ENCODE assay signal across 14 cellular contexts in genomic region chr21:34023691-34024381, GRCh38. TPM values are rescaled to one million over a fixed set of nuclear protein-coding genes. Genes with fewer than 3 reads are reported as not detected.
DNase-seq lines count a peak whose midpoint lies in the region; ATAC-seq and TF ChIP-seq lines count a peak whose summit lies in the region.
"Had no signal": no experiment of that assay in that cellular context is flagged by ENCODE, and none has a peak within 500 bp of the region (broad histone marks: within the 10 kb centered on the region; RNA-seq: fewer than 3 reads in every experiment).

No MANE protein-coding gene starts in this region.

- H3K27ac ChIP-seq in DND-41 (ENCODE audit: low read length): peak overlapping the region; percentile 73
- H3K27ac ChIP-seq in naive thymus-derived CD4-positive, alpha-beta T cell (ENCODE audit: low read depth, low read length): no peak overlapping the region
- H3K27ac ChIP-seq: PC-9 had no signal

- no peaks in the 10 kb centered on the region for H3K27me3 ChIP-seq in DND-41 (ENCODE audit: insufficient read depth, low read length, poor library complexity)
- H3K27me3 ChIP-seq in naive thymus-derived CD4-positive, alpha-beta T cell (ENCODE audit: control insufficient read depth in 2 of 2, insufficient read depth in 2 of 2, low read length in 2 of 2): no peaks in the 10 kb centered on the region

- H3K9ac ChIP-seq in DND-41 (ENCODE audit: low read depth, low read length): no peak overlapping the region

- H3K9me3 Mint-ChIP-seq in central memory CD8-positive, alpha-beta T cell: no peaks in the 10 kb centered on the region
- H3K9me3 Mint-ChIP-seq in naive thymus-derived CD4-positive, alpha-beta T cell: peaks cover 0 to 8% (median 0%) of the 10 kb centered on the region in 11 donors

- ATAC-seq in DND-41 (ENCODE audit: insufficient read depth, low read depth) (peak; percentile 40), HG02571 (IDR thresholded peaks at IDR 0.05; ENCODE audit: unreplicated experiment) (no peak)
- ATAC-seq in central memory CD8-positive, alpha-beta T cell (replicated peaks; ENCODE audit: extremely low read depth, poor library complexity, severe bottlenecking): peak; percentile 46
- peak; percentile 23 for ATAC-seq in naive thymus-derived CD4-positive, alpha-beta T cell
- ATAC-seq: SK-N-SH treated with all-trans-retinoic acid at 6 μM for 48 hours had no signal

- CTCF ChIA-PET in naive thymus-derived CD4-positive, alpha-beta T cell (lab: Charles Lee): interaction anchor here (0.8 to 2.4 kb wide), 2 partner anchors 99 to 230 kb away, joined by 3 to 9 read pairs; no protein-coding TSS in a partner anchor

- intact Hi-C loops in naive thymus-derived CD4-positive, alpha-beta T cell (cut with micrococcal nuclease): loop anchor here in 1 of 2 donors (5.0 kb wide), 2 partner anchors 47 to 77 kb away; no protein-coding TSS in a partner anchor

- H2AFZ ChIP-seq in DND-41 (ENCODE audit: low read depth, low read length): no peak overlapping the region
- H2AFZ ChIP-seq: PC-9 had no signal

- H4K20me1 ChIP-seq in DND-41 (ENCODE audit: insufficient read depth, low read length): no peaks in the 10 kb centered on the region

- DNase-seq in DND-41: peak; percentile 64
- DNase-seq in LNCaP clone FGC (ENCODE audit: low read depth): peak; percentile 64
- no peak for DNase-seq in central memory CD8-positive, alpha-beta T cell (ENCODE audit: low spot score in 2 of 2)
- no peak for DNase-seq in naive thymus-derived CD4-positive, alpha-beta T cell
- DNase-seq in NCI-H1417 (lab: John Stamatoyannopoulos, UW): no peak
- no peak for DNase-seq in cortex of kidney (lab: John Stamatoyannopoulos, UW)
- DNase-seq in NCI-H187 treated with DMSO at 0.1 percent for 48 hours (lab: John Stamatoyannopoulos, UW): no peak
- DNase-seq: NCI-H1436, NCI-H2081 treated with DMSO at 0.1 percent for 48 hours, NCI-H526 treated with DMSO at 0.1 percent for 48 hours, PC-9, Right ventricle myocardium superior had no signal

- POLR2A ChIA-PET in naive thymus-derived CD4-positive, alpha-beta T cell (lab: Charles Lee): interaction anchor here (0.5 to 1.6 kb wide), 4 partner anchors 8 to 86 kb away, joined by 3 to 4 read pairs (median 4); no protein-coding TSS in a partner anchor

- no peaks in the 10 kb centered on the region for H3K79me2 ChIP-seq in DND-41 (ENCODE audit: insufficient read depth, low read length)

- peaks cover 17% of the 10 kb centered on the region for H3K4me1 Mint-ChIP-seq in central memory CD8-positive, alpha-beta T cell
- H3K4me1 Mint-ChIP-seq in naive thymus-derived CD4-positive, alpha-beta T cell: peaks cover 10 to 28% (median 19%) of the 10 kb centered on the region in 7 donors

- peaks cover 5% of the 10 kb centered on the region for H3K9me3 ChIP-seq in DND-41 (ENCODE audit: insufficient read depth, low read length, severe bottlenecking)
- peaks cover 0 to 5% (median 0%) of the 10 kb centered on the region in 3 experiments for H3K9me3 ChIP-seq in naive thymus-derived CD4-positive, alpha-beta T cell (ENCODE audit: control insufficient read depth in 2 of 3, low read length in 3 of 3)

- no peak overlapping the region for H3K4me3 ChIP-seq in DND-41 (ENCODE audit: low read depth in 1 of 2, low read length in 2 of 2)
- H3K4me3 ChIP-seq in LNCaP clone FGC (ENCODE audit: low read depth, low read length): no peak overlapping the region
- H3K4me3 ChIP-seq in naive thymus-derived CD4-positive, alpha-beta T cell (ENCODE audit: low read length): no peak overlapping the region
- H3K4me3 ChIP-seq: PC-9 had no signal

- no peaks in the 10 kb centered on the region for H3K27me3 Mint-ChIP-seq in central memory CD8-positive, alpha-beta T cell
- H3K27me3 Mint-ChIP-seq in naive thymus-derived CD4-positive, alpha-beta T cell: no peaks in the 10 kb centered on the region

- TF ChIP-seq CTCF in DND-41 (IDR thresholded peaks at IDR 0.05; ENCODE audit: borderline replicate concordance, extremely low read depth, low read length, poor library complexity, severe bottlenecking): no peak
- no peak for TF ChIP-seq CTCF in LNCaP clone FGC (IDR thresholded peaks at IDR 0.05; ENCODE audit: control insufficient read depth, extremely low read depth, insufficient read depth)

- no peak overlapping the region for H3K4me3 Mint-ChIP-seq in central memory CD8-positive, alpha-beta T cell
- no peak overlapping the region for H3K4me3 Mint-ChIP-seq in naive thymus-derived CD4-positive, alpha-beta T cell

- H3K4me1 ChIP-seq in DND-41 (ENCODE audit: insufficient read depth, low read length): peaks cover 71% of the 10 kb centered on the region
- H3K4me1 ChIP-seq in naive thymus-derived CD4-positive, alpha-beta T cell (ENCODE audit: control insufficient read depth in 2 of 2, insufficient read depth in 2 of 2, low read length in 2 of 2): peaks cover 13 to 26% of the 10 kb centered on the region in 2 donors

- no peaks in the 10 kb centered on the region for H3K36me3 Mint-ChIP-seq in central memory CD8-positive, alpha-beta T cell (ENCODE audit: insufficient read depth)
- H3K36me3 Mint-ChIP-seq in naive thymus-derived CD4-positive, alpha-beta T cell: peaks cover 0 to 7% (median 0%) of the 10 kb centered on the region in 5 donors

- no peak overlapping the region for H3K27ac Mint-ChIP-seq in central memory CD8-positive, alpha-beta T cell (ENCODE audit: low read depth)
- no peak overlapping the region for H3K27ac Mint-ChIP-seq in naive thymus-derived CD4-positive, alpha-beta T cell

- H3K4me2 ChIP-seq in DND-41 (ENCODE audit: insufficient read depth, low read length): peak overlapping the region; percentile 8; the same call in 1 of the 2 replicates
- H3K4me2 ChIP-seq: PC-9 had no signal

- no peaks in the 10 kb centered on the region for H3K36me3 ChIP-seq in DND-41 (ENCODE audit: insufficient read depth, low read length)
- no peaks in the 10 kb centered on the region for H3K36me3 ChIP-seq in naive thymus-derived CD4-positive, alpha-beta T cell (ENCODE audit: control insufficient read depth in 2 of 3, insufficient read depth in 3 of 3, low read length in 3 of 3)

RNA-seq across cellular contexts. Expression of gene MRPS6, which starts 49.5 kb away (rescaled TPM):
- 10 to 100 TPM; 25.5 to 92.7 (median 87.9) TPM for total RNA-seq in naive thymus-derived CD4-positive, alpha-beta T cell
- polyA plus RNA-seq in naive thymus-derived CD4-positive, alpha-beta T cell: 100 to 1,000 TPM; 183 to 193 TPM

RNA-seq across cellular contexts. Expression of gene SLC5A3, which starts 49.5 kb away (rescaled TPM):
- total RNA-seq in naive thymus-derived CD4-positive, alpha-beta T cell: 10 to 100 TPM in 3 of 5 experiments, 1 to 10 TPM in 2; 8.8 to 45.5 (median 34.0) TPM
- 1 to 10 TPM; 1.8 to 2.1 TPM for polyA plus RNA-seq in naive thymus-derived CD4-positive, alpha-beta T cell

Comparison
In these comparisons a context has a peak if more than half of its experiments do, and no peak if none do; other contexts are left out.
1. DNase-seq: peak in DND-41 (single experiment) and LNCaP clone FGC (single experiment); none in central memory CD8-positive, alpha-beta T cell (0 of 2), naive thymus-derived CD4-positive, alpha-beta T cell (0 of 9), NCI-H1417 (0 of 3), cortex of kidney (single experiment) and NCI-H187 treated with DMSO at 0.1 percent for 48 hours (single experiment).